21 cellular contexts compared by ENCODE assay signal in genomic region chr18:75154259-75154658, GRCh38.
"Had no signal": no experiment of that assay in that cellular context is flagged by ENCODE, and none has a peak within 500 bp of the region (broad histone marks: within the 10 kb centered on the region; RNA-seq: fewer than 3 reads in every experiment).

No MANE protein-coding gene starts in this region.

- H3K4me1 ChIP-seq: SJSA1 had no signal

- H3K4me3 ChIP-seq: MG63, SJSA1, SK-N-MC had no signal

- H3K27ac ChIP-seq: SJSA1, SK-N-MC had no signal

- DNase-seq: IMR-90, Karpas-422, KG1, MG63, NCI-H1092, NCI-H1105 treated with DMSO at 0.1 percent for 48 hours, NCI-H1417 treated with DMSO at 0.1 percent for 48 hours, NCI-H146, NCI-H1694 treated with DMSO at 0.1 percent for 48 hours, NCI-H1930, NCI-H2081, NCI-H2107, NCI-H2227 treated with DMSO at 0.1 percent for 48 hours, NCI-H524, NCI-H526 treated with DMSO at 0.1 percent for 48 hours, NCI-H748 treated with DMSO at 0.1 percent for 48 hours, Right ventricle myocardium superior, RPMI8226, SIG-M5 had no signal

- H3K36me3 ChIP-seq: MG63, SJSA1 had no signal

- H3K9me3 ChIP-seq: SJSA1 had no signal
